Comparison of ENCODE assay signal across 24 cellular contexts in genomic region chr1:3770047-3770765, GRCh38. TPM values are rescaled to one million over a fixed set of nuclear protein-coding genes. Genes with fewer than 3 reads are reported as not detected.
A peak's percentile ranks its signal among the peaks of the same experiment; 100 is the strongest.
DNase-seq lines count a peak whose midpoint lies in the region; ATAC-seq and TF ChIP-seq lines count a peak whose summit lies in the region.
"Had no signal": no experiment of that assay in that cellular context is flagged by ENCODE, and none has a peak within 500 bp of the region (broad histone marks: within the 10 kb centered on the region; RNA-seq: fewer than 3 reads in every experiment).

No MANE protein-coding gene starts in this region.

- TF ChIP-seq CTCF in Caco-2 (IDR thresholded peaks at IDR 0.05; ENCODE audit: insufficient read depth in 1 of 2, low read depth in 1 of 2, low read length in 1 of 2, severe bottlenecking in 1 of 2, unreplicated experiment in 1 of 2): no peak
- no peak for TF ChIP-seq CTCF in chondrocyte (IDR thresholded peaks at IDR 0.05)
- TF ChIP-seq CTCF in upper lobe of left lung (IDR thresholded peaks at IDR 0.05): no peak

- no peaks in the 10 kb centered on the region for H3K36me3 Mint-ChIP-seq in activated T-cell treated with anti-CD3 and anti-CD28 coated beads, Interleukin-2, amount 50 U/mL, for 4 hours (ENCODE audit: insufficient read depth)
- H3K36me3 Mint-ChIP-seq in Caco-2 (ENCODE audit: insufficient read depth, unreplicated experiment) (no peaks in the 10 kb centered on the region), chondrocyte (ENCODE audit: low read depth) (no peaks in the 10 kb centered on the region)
- H3K36me3 Mint-ChIP-seq: CD14-positive monocyte had no signal

- CTCF ChIA-PET in Caco-2 (lab: Charles Lee): no interaction called here

- H2BK12ac ChIP-seq in neuronal stem cell (ENCODE audit: low read length): no peak overlapping the region

- TF ChIP-seq EP300 in upper lobe of left lung (IDR thresholded peaks at IDR 0.05): no peak

- BruUV-seq in Caco-2 (replicated peaks; lab: Mats Ljungman, UMichigan): no TSS peak

- H3K27me3 ChIP-seq in Caco-2 (replicated peaks; ENCODE audit: control insufficient read depth, insufficient read depth, low read length) (no peaks in the 10 kb centered on the region), neuronal stem cell (ENCODE audit: control insufficient read depth in 3 of 3, insufficient read depth in 3 of 3, low read depth in 1 of 3, low read length in 3 of 3) (peaks cover 0 to 10% (median 1%) of the 10 kb centered on the region in 3 experiments), upper lobe of left lung (no peaks in the 10 kb centered on the region)
- H3K27me3 ChIP-seq: right atrium auricular region had no signal

- H3K27ac Mint-ChIP-seq in Caco-2 (ENCODE audit: unreplicated experiment) (no peak overlapping the region), chondrocyte (ENCODE audit: unreplicated experiment) (no peak overlapping the region)
- H3K27ac Mint-ChIP-seq: CD14-positive monocyte; dendritic cell treated with granulocyte-macrophage colony-stimulating factor and Interleukin-4, amounts not matched to agents 40 ng/mL and 50 ng/mL, for 4 days had no signal

- H4K8ac ChIP-seq in neuronal stem cell (ENCODE audit: low read depth, low read length): no peak overlapping the region

- peaks cover 3% of the 10 kb centered on the region for H3K79me1 ChIP-seq in neuronal stem cell (ENCODE audit: low read depth, low read length)

- no peaks in the 10 kb centered on the region for H3K9me3 ChIP-seq in Caco-2
- peaks cover 0 to 2% of the 10 kb centered on the region in 2 donors for H3K9me3 ChIP-seq in neuronal stem cell (replicated peaks in 1 of 2; ENCODE audit: control insufficient read depth in 2 of 2, insufficient read depth in 1 of 2, low read depth in 1 of 2, low read length in 2 of 2)
- no peaks in the 10 kb centered on the region for H3K9me3 ChIP-seq in upper lobe of left lung
- H3K9me3 ChIP-seq: heart left ventricle, left lung, right atrium auricular region had no signal

- H3K9ac ChIP-seq in neuronal stem cell (ENCODE audit: low read depth, low read length, poor library complexity): no peak overlapping the region
- H3K9ac ChIP-seq: GM23248 had no signal

- H2AK5ac ChIP-seq in neuronal stem cell (ENCODE audit: low read depth, low read length): peak overlapping the region; percentile 28

- H3K36me3 ChIP-seq in Caco-2 (ENCODE audit: control insufficient read depth, insufficient read depth, low read length) (no peaks in the 10 kb centered on the region), neuronal stem cell (replicated peaks in 1 of 2; ENCODE audit: control insufficient read depth in 2 of 2, insufficient read depth in 2 of 2, low read length in 2 of 2) (no peaks in the 10 kb centered on the region), upper lobe of left lung (no peaks in the 10 kb centered on the region)
- H3K36me3 ChIP-seq: heart left ventricle, left lung, right atrium auricular region had no signal

- no peak overlapping the region for H3K4me3 ChIP-seq in Caco-2 (ENCODE audit: low read depth, low read length)
- H3K4me3 ChIP-seq in neuronal stem cell (ENCODE audit: low read length in 2 of 2): no peak overlapping the region
- H3K4me3 ChIP-seq in upper lobe of left lung: no peak overlapping the region
- H3K4me3 ChIP-seq: GM23248, heart left ventricle, left lung, right atrium auricular region had no signal

- no peak for ATAC-seq in activated T-cell treated with anti-CD3 and anti-CD28 coated beads, Interleukin-2, amount 50 U/mL, for 4 hours
- ATAC-seq in upper lobe of left lung (ENCODE audit: low FRiP score in 2 of 2): no peak
- no peak for ATAC-seq in HG02678 (IDR thresholded peaks at IDR 0.05; ENCODE audit: unreplicated experiment)
- ATAC-seq: heart left ventricle, left lung had no signal

- peaks cover 10% of the 10 kb centered on the region for H3K4me1 Mint-ChIP-seq in activated T-cell treated with anti-CD3 and anti-CD28 coated beads, Interleukin-2, amount 50 U/mL, for 4 hours (ENCODE audit: low read depth)
- no peaks in the 10 kb centered on the region for H3K4me1 Mint-ChIP-seq in Caco-2 (ENCODE audit: low read depth, unreplicated experiment)
- peaks cover 3% of the 10 kb centered on the region for H3K4me1 Mint-ChIP-seq in chondrocyte (ENCODE audit: low read depth)

- H3K14ac ChIP-seq in neuronal stem cell (ENCODE audit: low read length): no peak overlapping the region

- POLR2A ChIA-PET in Caco-2 (lab: Charles Lee): no interaction called here

- H2BK5ac ChIP-seq in neuronal stem cell (ENCODE audit: low read length): no peak overlapping the region

- H2BK15ac ChIP-seq in neuronal stem cell (ENCODE audit: low read length): no peak overlapping the region

- no peak overlapping the region for H3K4ac ChIP-seq in neuronal stem cell (ENCODE audit: low read length)

- H2BK120ac ChIP-seq in neuronal stem cell (ENCODE audit: low read depth, low read length): no peak overlapping the region

- intact Hi-C loops in Caco-2 (cut with micrococcal nuclease; ENCODE audit: unreplicated experiment): no loop called here

- no peak overlapping the region for H3K4me2 ChIP-seq in neuronal stem cell (ENCODE audit: insufficient read depth, low read length, poor library complexity, severe bottlenecking)

- no peak for DNase-seq in activated T-cell treated with anti-CD3 and anti-CD28 coated beads, Interleukin-2, amount 50 U/mL, for 4 hours
- DNase-seq in activated T-cell treated with anti-CD3 and anti-CD28 coated beads, Interleukin-2, amount 50 U/mL, for 1 hour: no peak
- DNase-seq in Caco-2 (no peak), chondrocyte (ENCODE audit: low spot score) (no peak), neuronal stem cell (ENCODE audit: low spot score) (no peak), upper lobe of left lung (no peak)
- DNase-seq in stimulated activated CD4-positive, alpha-beta T cell treated with anti-CD3 and anti-CD28 coated beads, Interleukin-1b, Interleukin-23, amount 100 ng/mL, for 48 hours: no peak
- DNase-seq: ACHN; activated CD4-positive, alpha-beta T cell treated with anti-CD3 and anti-CD28 coated beads, Interleukin-2, amount 50 U/mL, for 48 hours; activated T-cell treated with anti-CD3 and anti-CD28 coated beads, Interleukin-2, amount 50 U/mL, for 48 hours; GM23248; KG1; NCI-H1694; NCI-H2171 treated with DMSO at 0.1 percent for 48 hours; NCI-H69; occipital lobe had no signal

- H4K91ac ChIP-seq in neuronal stem cell (ENCODE audit: low read depth, low read length, poor library complexity): no peak overlapping the region

- WGBS in neuronal stem cell (ENCODE audit: extremely low coverage in 2 of 2, insufficient read length in 2 of 2, insufficient replicate concordance in 1 of 2), 2 donors: no CpG with 5 or more reads among the region's 16 CpGs
- WGBS in upper lobe of left lung, 2 donors: 85 to 90% methylated on average over 7 to 16 of the region's 16 CpGs

- H3K27ac ChIP-seq in neuronal stem cell (replicated peaks; ENCODE audit: low read length) (no peak overlapping the region), upper lobe of left lung (no peak overlapping the region)
- H3K27ac ChIP-seq: GM23248, heart left ventricle, left lung had no signal

- H2AFZ ChIP-seq in neuronal stem cell (ENCODE audit: low read length): no peak overlapping the region
- H2AFZ ChIP-seq: GM23248 had no signal

- TF ChIP-seq POLR2A in upper lobe of left lung (IDR thresholded peaks at IDR 0.05): no peak

- H3K18ac ChIP-seq in neuronal stem cell (ENCODE audit: low read length): no peak overlapping the region

- peaks cover 3% of the 10 kb centered on the region for H3K27me3 Mint-ChIP-seq in activated T-cell treated with anti-CD3 and anti-CD28 coated beads, Interleukin-2, amount 50 U/mL, for 4 hours (ENCODE audit: low read depth)
- peaks cover 9% of the 10 kb centered on the region for H3K27me3 Mint-ChIP-seq in Caco-2 (ENCODE audit: insufficient read depth, unreplicated experiment)
- H3K27me3 Mint-ChIP-seq in chondrocyte (ENCODE audit: low read depth): peaks cover 13% of the 10 kb centered on the region

- no peaks in the 10 kb centered on the region for H3K9me3 Mint-ChIP-seq in activated T-cell treated with anti-CD3 and anti-CD28 coated beads, Interleukin-2, amount 50 U/mL, for 4 hours
- H3K9me3 Mint-ChIP-seq in Caco-2 (ENCODE audit: unreplicated experiment) (peaks cover 7% of the 10 kb centered on the region), chondrocyte (ENCODE audit: low read depth) (no peaks in the 10 kb centered on the region)
- H3K9me3 Mint-ChIP-seq: dendritic cell treated with granulocyte-macrophage colony-stimulating factor and Interleukin-4, amounts not matched to agents 40 ng/mL and 50 ng/mL, for 4 days had no signal

- H3K23ac ChIP-seq in neuronal stem cell (ENCODE audit: low read depth, low read length, poor library complexity): no peak overlapping the region

- peak overlapping the region; percentile 42 for H3K4me3 Mint-ChIP-seq in activated T-cell treated with anti-CD3 and anti-CD28 coated beads, Interleukin-2, amount 50 U/mL, for 4 hours
- H3K4me3 Mint-ChIP-seq in Caco-2 (ENCODE audit: unreplicated experiment): peak overlapping the region; percentile 37
- H3K4me3 Mint-ChIP-seq in chondrocyte (ENCODE audit: unreplicated experiment): peak overlapping the region; percentile 35
- H3K4me3 Mint-ChIP-seq: dendritic cell treated with granulocyte-macrophage colony-stimulating factor and Interleukin-4, amounts not matched to agents 40 ng/mL and 50 ng/mL, for 4 days had no signal

- H3K4me1 ChIP-seq in Caco-2 (peaks cover 17% of the 10 kb centered on the region; the same call in 1 of the 2 replicates), neuronal stem cell (ENCODE audit: control insufficient read depth in 2 of 2, insufficient read depth in 1 of 2, low read depth in 1 of 2, low read length in 2 of 2) (peaks cover 12 to 36% of the 10 kb centered on the region in 2 donors), upper lobe of left lung (peaks cover 20 to 40% (median 32%) of the 10 kb centered on the region in 4 donors)

RNA-seq across cellular contexts. Expression of gene SMIM1, which starts 2.3 kb away (rescaled TPM):
- total RNA-seq in activated T-cell treated with anti-CD3 and anti-CD28 coated beads, Interleukin-2, amount 50 U/mL, for 4 hours: 1 to 10 TPM; 1.7 to 2.0 (median 1.9) TPM
- total RNA-seq in Caco-2 (2022) (7.1 and 9.4 TPM in 2 replicates), chondrocyte (0.72 to 1.00 TPM in 2 of 3 replicates, not detected in the other), upper lobe of left lung (10 to 100 TPM in 4 of 6 donors, 1 to 10 TPM in 2; 2.8 to 20.8 (median 13.5) TPM)
- 5.8 TPM for polyA plus RNA-seq in neuronal stem cell (2013, experiment 1 of 2)
- 5.6 TPM for polyA plus RNA-seq in neuronal stem cell (2013, experiment 2 of 2)
- total RNA-seq: bronchial epithelial cell, GM23248 had no signal
- polyA plus RNA-seq: GM23248 had no signal

RNA-seq across cellular contexts. Expression of gene CCDC27, which starts 18.0 kb away (rescaled TPM):
- total RNA-seq in activated T-cell treated with anti-CD3 and anti-CD28 coated beads, Interleukin-2, amount 50 U/mL, for 4 hours: not detected
- total RNA-seq in Caco-2 (2022) (not detected in 2 replicates), chondrocyte (not detected in 3 replicates), upper lobe of left lung (not detected)
- polyA plus RNA-seq in neuronal stem cell (2013, experiment 1 of 2): not detected
- not detected for polyA plus RNA-seq in neuronal stem cell (2013, experiment 2 of 2)
- total RNA-seq: bronchial epithelial cell, GM23248, heart left ventricle, left lung, occipital lobe, right atrium auricular region had no signal
- polyA plus RNA-seq: adipose tissue, CD14-positive monocyte, GM23248, heart left ventricle had no signal

RNA-seq across cellular contexts. Expression of gene LRRC47, which starts 26.1 kb away (rescaled TPM):
- 10 to 100 TPM; 47.0 to 53.0 (median 49.6) TPM for total RNA-seq in activated T-cell treated with anti-CD3 and anti-CD28 coated beads, Interleukin-2, amount 50 U/mL, for 4 hours
- 44.3 and 48.5 TPM in 2 replicates for total RNA-seq in Caco-2 (2022)
- 44.0 to 45.8 TPM (median 45.7 TPM) in 3 replicates for total RNA-seq in chondrocyte
- 19.7 TPM for polyA plus RNA-seq in neuronal stem cell (2013, experiment 1 of 2)
- polyA plus RNA-seq in neuronal stem cell (2013, experiment 2 of 2): 18.6 TPM
- total RNA-seq in upper lobe of left lung: 10 to 100 TPM; 30.3 to 63.9 (median 39.3) TPM
